11 cellular contexts compared by ENCODE assay signal in genomic region chr15:78093242-78094020, GRCh38. TPM values are rescaled to one million over a fixed set of nuclear protein-coding genes. Genes with fewer than 3 reads are reported as not detected.
DNase-seq lines count a peak whose midpoint lies in the region; ATAC-seq and TF ChIP-seq lines count a peak whose summit lies in the region.
"Had no signal": no experiment of that assay in that cellular context is flagged by ENCODE, and none has a peak within 500 bp of the region (broad histone marks: within the 10 kb centered on the region; RNA-seq: fewer than 3 reads in every experiment).

No MANE protein-coding gene starts in this region.

- no peaks in the 10 kb centered on the region for H3K36me3 ChIP-seq in sigmoid colon
- H3K36me3 ChIP-seq: WERI-Rb-1 had no signal

- DNase-seq in GM04503 (ENCODE audit: low read depth) (peak; percentile 65), T-helper 17 cell (no peak), glomerular visceral epithelial cell (ENCODE audit: extremely low spot score) (peak; percentile 86), sigmoid colon (peak; percentile 74), germinal center (ENCODE audit: low spot score) (no peak)
- no peak for DNase-seq in stimulated activated CD4-positive, alpha-beta T cell treated with anti-CD3 and anti-CD28 coated beads, Interleukin-4, amount 100 ng/mL, for 4 hours
- no peak for DNase-seq in activated naive CD4-positive, alpha-beta T cell (lab: John Stamatoyannopoulos, UW)
- DNase-seq: DMS 273 treated with DMSO at 0.1 percent for 48 hours, NCI-H2227 treated with DMSO at 0.1 percent for 48 hours, WERI-Rb-1 had no signal

- H3K27ac Mint-ChIP-seq in T-helper 17 cell = peak overlapping the region; percentile 29

- H3K4me3 ChIP-seq in sigmoid colon = no peak overlapping the region

- TF ChIP-seq EP300 in sigmoid colon (IDR thresholded peaks at IDR 0.05) = peak in 1 of 4 donors; percentile 51

- peaks cover 0 to 30% (median 17%) of the 10 kb centered on the region in 4 donors for H3K4me1 ChIP-seq in sigmoid colon

- WGBS in sigmoid colon, 2 donors = 59 to 62% methylated on average over 5 of the region's 5 CpGs

- ATAC-seq in T-helper 17 cell = no peak

- TF ChIP-seq POLR2A in sigmoid colon (IDR thresholded peaks at IDR 0.05) = no peak

- H3K27me3 ChIP-seq in sigmoid colon = no peaks in the 10 kb centered on the region

- intact Hi-C loops in sigmoid colon (cut with DNase I) = no loop called here

- peaks cover 2% of the 10 kb centered on the region for H3K36me3 Mint-ChIP-seq in T-helper 17 cell (ENCODE audit: low read depth)

- H3K4me1 Mint-ChIP-seq in T-helper 17 cell = peaks cover 5% of the 10 kb centered on the region

- no peak for TF ChIP-seq CTCF in sigmoid colon (IDR thresholded peaks at IDR 0.05)

- H3K27ac ChIP-seq in sigmoid colon = peak overlapping the region; percentile 12 to 67 (median 52)
- H3K27ac ChIP-seq: WERI-Rb-1 had no signal

- H3K4me3 Mint-ChIP-seq in T-helper 17 cell = no peak overlapping the region

- peaks cover 14% of the 10 kb centered on the region for H3K27me3 Mint-ChIP-seq in T-helper 17 cell

- no peaks in the 10 kb centered on the region for H3K9me3 ChIP-seq in T-helper 17 cell (ENCODE audit: control insufficient read depth, low read length, poor library complexity, severe bottlenecking)
- H3K9me3 ChIP-seq in sigmoid colon = no peaks in the 10 kb centered on the region

RNA-seq across cellular contexts. Expression of gene SH2D7, which starts 1.1 kb away (rescaled TPM):
- not detected for total RNA-seq in T-helper 17 cell
- total RNA-seq in sigmoid colon = not detected
- 1 to 10 TPM in 2 of 3 donors, under 1 TPM in 1; 0.69 to 3.0 (median 2.5) TPM for polyA plus RNA-seq in sigmoid colon
- total RNA-seq: HepG2 had no signal
- polyA plus RNA-seq: HepG2 had no signal

RNA-seq across cellular contexts. Expression of gene TBC1D2B, which starts 15.9 kb away (rescaled TPM):
- 100 to 1,000 TPM in 1 of 2 donors, 10 to 100 TPM in 1; 91.0 to 130 TPM for total RNA-seq in T-helper 17 cell
- 10 to 100 TPM; 25.3 to 47.1 (median 37.6) TPM for total RNA-seq in sigmoid colon
- 10 to 100 TPM in 2 of 3 donors, 1 to 10 TPM in 1; 7.6 to 30.3 (median 13.2) TPM for polyA plus RNA-seq in sigmoid colon

RNA-seq across cellular contexts. Expression of gene CIB2, which starts 37.8 kb away (rescaled TPM):
- total RNA-seq in T-helper 17 cell = under 1 TPM; 0.63 to 0.65 TPM
- total RNA-seq in sigmoid colon = 10 to 100 TPM in 3 of 4 donors, 1 to 10 TPM in 1; 3.5 to 11.7 (median 10.4) TPM
- 10 to 100 TPM in 2 of 3 donors, 1 to 10 TPM in 1; 7.1 to 41.4 (median 16.9) TPM for polyA plus RNA-seq in sigmoid colon

RNA-seq across cellular contexts. Expression of gene IDH3A, which starts 55.7 kb away (rescaled TPM):
- total RNA-seq in T-helper 17 cell (10 to 100 TPM; 37.8 to 51.2 TPM), sigmoid colon (100 to 1,000 TPM in 1 of 4 donors, 10 to 100 TPM in 3; 74.9 to 106 (median 93.9) TPM)
- 10 to 100 TPM; 78.1 to 85.1 (median 79.5) TPM for polyA plus RNA-seq in sigmoid colon

Comparison
In these comparisons a context has a peak if more than half of its experiments do, and no peak if none do; other contexts are left out.
1. DNase-seq: peak in GM04503 (single experiment), glomerular visceral epithelial cell (single experiment) and sigmoid colon (single experiment); none in T-helper 17 cell (0 of 3), stimulated activated CD4-positive, alpha-beta T cell treated with anti-CD3 and anti-CD28 coated beads, Interleukin-4, amount 100 ng/mL, for 4 hours (0 of 2), activated naive CD4-positive, alpha-beta T cell (0 of 4) and germinal center (single experiment).